Comparison of ENCODE assay signal across 1 cellular context in genomic region chr4:125283702-125284279, GRCh38.
TF ChIP-seq lines count a peak whose summit lies in the region.

No MANE protein-coding gene starts in this region.

TF ChIP-seq in endothelial cell of umbilical vein, 7 proteins besides CTCF, POLR2A, EP300 and RAD21 (continued from another document):
- no peak for TF ChIP-seq JUN (IDR thresholded peaks at IDR 0.05; ENCODE audit: borderline replicate concordance, insufficient read depth, insufficient read length, low read depth)
TF ChIP-seq in endothelial cell of umbilical vein: peak in this region for 0.
